25 cellular contexts compared by ENCODE assay signal in genomic region chr20:47306755-47307370, GRCh38. TPM values are rescaled to one million over a fixed set of nuclear protein-coding genes. Genes with fewer than 3 reads are reported as not detected.
A peak's percentile ranks its signal among the peaks of the same experiment; 100 is the strongest.
DNase-seq lines count a peak whose midpoint lies in the region; ATAC-seq, FAIRE-seq and TF ChIP-seq lines count a peak whose summit lies in the region.
"Had no signal": no experiment of that assay in that cellular context is flagged by ENCODE, and none has a peak within 500 bp of the region (broad histone marks: within the 10 kb centered on the region; RNA-seq: fewer than 3 reads in every experiment).

No MANE protein-coding gene starts in this region.

- H3K4ac ChIP-seq in IMR-90 (ENCODE audit: low read depth, low read length): no peak overlapping the region
- no peak overlapping the region for H3K4ac ChIP-seq in H1 (replicated peaks; ENCODE audit: insufficient read length, low read depth, low read length)

- H2BK12ac ChIP-seq in H1 (ENCODE audit: low read depth, low read length): no peak overlapping the region

- no TSS peak for BruUV-seq in IMR-90 (replicated peaks; lab: Mats Ljungman, UMichigan)

- H3K4me1 Mint-ChIP-seq in T-helper 1 cell treated with Interleukin-12 subunit alpha and Interleukin-12 subunit beta and Interleukin-4 antibody, amounts not matched to agents 30 μg/mL and 1 μg/mL, for 36 hours (ENCODE audit: low read depth): peaks cover 31% of the 10 kb centered on the region
- peaks cover 14% of the 10 kb centered on the region for H3K4me1 Mint-ChIP-seq in neural progenitor cell

- peaks cover 34% of the 10 kb centered on the region for H3K36me3 Mint-ChIP-seq in T-helper 1 cell treated with Interleukin-12 subunit alpha and Interleukin-12 subunit beta and Interleukin-4 antibody, amounts not matched to agents 30 μg/mL and 1 μg/mL, for 36 hours (ENCODE audit: low read depth)
- peaks cover 30% of the 10 kb centered on the region for H3K36me3 Mint-ChIP-seq in neural progenitor cell

- 0 out of 3 replicates have a peak overlapping the region, but pooled peaks have one; percentile 9 for H2BK15ac ChIP-seq in IMR-90 (ENCODE audit: low read depth, low read length)
- no peak overlapping the region for H2BK15ac ChIP-seq in H1 (ENCODE audit: low read length)

- H4K8ac ChIP-seq in IMR-90 (ENCODE audit: low read depth in 2 of 2, low read length in 2 of 2) (peak overlapping the region; percentile 2 to 59; a peak in 2 of 4 replicates), H1 (ENCODE audit: extremely low read depth, insufficient read depth, low read length) (no peak overlapping the region)

- no peaks in the 10 kb centered on the region for H3K27me3 Mint-ChIP-seq in T-helper 1 cell treated with Interleukin-12 subunit alpha and Interleukin-12 subunit beta and Interleukin-4 antibody, amounts not matched to agents 30 μg/mL and 1 μg/mL, for 36 hours (ENCODE audit: low read depth)
- no peaks in the 10 kb centered on the region for H3K27me3 Mint-ChIP-seq in neural progenitor cell (ENCODE audit: insufficient read depth, low read depth)

- peaks cover 38% of the 10 kb centered on the region for H3F3A ChIP-seq in neural progenitor cell (ENCODE audit: low read depth)

- TF ChIP-seq EP300 in H1 (IDR thresholded peaks at IDR 0.05; ENCODE audit: borderline replicate concordance in 1 of 2, low read depth in 2 of 2, low read length in 2 of 2): no peak

- CTCF ChIA-PET in IMR-90 (lab: Yijun Ruan, JAX): interaction anchor here (0.9 kb wide), 1 partner anchor 77 kb away, joined by 3 read pairs; no protein-coding TSS in a partner anchor
- CTCF ChIA-PET in H1 (lab: Charles Lee; ENCODE audit: partially characterized antibody): interaction anchor here (0.6 to 2.5 kb wide), 6 partner anchors 31 to 339 kb away, joined by 3 to 15 read pairs (median 4); no protein-coding TSS in a partner anchor

- H3K4me3 Mint-ChIP-seq in T-helper 1 cell treated with Interleukin-12 subunit alpha and Interleukin-12 subunit beta and Interleukin-4 antibody, amounts not matched to agents 30 μg/mL and 1 μg/mL, for 36 hours: no peak overlapping the region
- H3K4me3 Mint-ChIP-seq in neural progenitor cell: no peak overlapping the region

- no peaks in the 10 kb centered on the region for H3K27me3 ChIP-seq in IMR-90 (ENCODE audit: control insufficient read depth, insufficient read depth, low read length)
- no peaks in the 10 kb centered on the region for H3K27me3 ChIP-seq in H1 (replicated peaks in 1 of 4; ENCODE audit: control insufficient read depth in 3 of 4, extremely low read depth in 1 of 4, insufficient read depth in 3 of 4, low read length in 3 of 4)
- no peaks in the 10 kb centered on the region for H3K27me3 ChIP-seq in neural progenitor cell
- H3K27me3 ChIP-seq: body of pancreas, dorsolateral prefrontal cortex, thyroid gland had no signal

- peak overlapping the region; percentile 54; the same call in 1 of the 2 replicates for H3K18ac ChIP-seq in IMR-90 (ENCODE audit: low read depth, low read length)
- H3K18ac ChIP-seq in H1 (ENCODE audit: extremely low read depth, low read length): no peak overlapping the region

- H3K14ac ChIP-seq in IMR-90 (replicated peaks; ENCODE audit: low read depth, low read length) (no peak overlapping the region), H1 (ENCODE audit: insufficient read length) (no peak overlapping the region)

- H2BK5ac ChIP-seq in IMR-90 (ENCODE audit: low read depth, low read length, poor library complexity, severe bottlenecking) (peak overlapping the region; percentile 22), H1 (ENCODE audit: low read depth, low read length) (no peak overlapping the region; the same call in 1 of the 2 replicates)

- in situ Hi-C loops in IMR-90 (cut with MboI; ENCODE audit: low sequenced_read_pairs): no loop called here

- intact Hi-C loops in IMR-90 (cut with micrococcal nuclease): no loop called here

- H3K4me1 ChIP-seq in IMR-90 (ENCODE audit: control insufficient read depth, insufficient read depth, low read length) (peaks cover 14% of the 10 kb centered on the region), H1 (replicated peaks in 1 of 4; ENCODE audit: control insufficient read depth in 3 of 4, insufficient read depth in 4 of 4, low read length in 3 of 4) (peaks cover 11 to 24% (median 21%) of the 10 kb centered on the region in 4 experiments), neural progenitor cell (peaks cover 23% of the 10 kb centered on the region)

- H3K9me3 ChIP-seq in IMR-90 (ENCODE audit: control insufficient read depth, insufficient read depth, low read length) (no peaks in the 10 kb centered on the region), H1 (ENCODE audit: insufficient read depth in 2 of 2, low read depth in 1 of 2, low read length in 1 of 2) (no peaks in the 10 kb centered on the region), neural progenitor cell (ENCODE audit: low read depth) (no peaks in the 10 kb centered on the region)
- H3K9me3 ChIP-seq: body of pancreas, SK-N-SH, thyroid gland had no signal

- H3K23me2 ChIP-seq in H1 (ENCODE audit: low read depth, low read length): no peaks in the 10 kb centered on the region

- H3K9ac ChIP-seq in IMR-90 (ENCODE audit: low read depth, low read length) (no peak overlapping the region), H1 (replicated peaks in 1 of 4; ENCODE audit: extremely low read depth in 1 of 4, low read depth in 3 of 4, low read length in 3 of 4) (peak overlapping the region in 1 of 4 experiments; percentile 6; a peak in 2 of 7 replicates), neural progenitor cell (no peak overlapping the region)
- H3K9ac ChIP-seq: SK-N-SH had no signal

- H2BK20ac ChIP-seq in IMR-90 (ENCODE audit: low read depth, low read length): no peak overlapping the region
- H2BK20ac ChIP-seq in H1 (ENCODE audit: low read length): no peak overlapping the region

- H2AK5ac ChIP-seq in IMR-90 (ENCODE audit: low read depth, low read length): no peak overlapping the region
- peak overlapping the region; percentile 48; the same call in 1 of the 2 replicates for H2AK5ac ChIP-seq in H1 (ENCODE audit: low read depth, low read length)

- no peak for TF ChIP-seq CTCF in IMR-90 (conservative IDR thresholded peaks at IDR 0.05; ENCODE audit: low read depth, low read length)
- no peak for TF ChIP-seq CTCF in H1 (IDR thresholded peaks at IDR 0.05; ENCODE audit: control extremely low read depth in 1 of 3, insufficient read depth in 1 of 3, low read depth in 1 of 3, low read length in 3 of 3)
- no peak for TF ChIP-seq CTCF in neural progenitor cell (IDR thresholded peaks at IDR 0.05)

- no peak overlapping the region for H3K4me2 ChIP-seq in IMR-90 (ENCODE audit: low read depth, low read length)
- H3K4me2 ChIP-seq in H1 (ENCODE audit: insufficient read depth in 1 of 2, low read depth in 2 of 2, low read length in 2 of 2): no peak overlapping the region
- H3K4me2 ChIP-seq in neural progenitor cell: no peak overlapping the region
- H3K4me2 ChIP-seq: SK-N-SH had no signal

- TF ChIP-seq POLR2A in IMR-90 (IDR thresholded peaks at IDR 0.05; ENCODE audit: low read depth, low read length): no peak
- no peak for TF ChIP-seq POLR2A in H1 (IDR thresholded peaks at IDR 0.05; ENCODE audit: control extremely low read depth in 1 of 2, low read depth in 2 of 2, low read length in 2 of 2)

- H3K9me3 Mint-ChIP-seq in T-helper 1 cell treated with Interleukin-12 subunit alpha and Interleukin-12 subunit beta and Interleukin-4 antibody, amounts not matched to agents 30 μg/mL and 1 μg/mL, for 36 hours: no peaks in the 10 kb centered on the region
- no peaks in the 10 kb centered on the region for H3K9me3 Mint-ChIP-seq in neural progenitor cell

- WGBS in IMR-90 (ENCODE audit: extremely low coverage in 2 of 2, insufficient read length in 1 of 2), 2 experiments: 100% methylated on average over 2 of the region's 7 CpGs; no CpG with 5 or more reads in 1 of the 2 experiments
- 90% methylated on average over 7 of the region's 7 CpGs; no CpG with 5 or more reads in 1 of the 2 experiments for WGBS in H1 (ENCODE audit: extremely low coverage in 1 of 2, insufficient coverage in 1 of 2, insufficient read length in 1 of 2, insufficient replicate concordance in 2 of 2, low coverage in 1 of 2, low lambda C conversion rate in 2 of 2, missing lambda C conversion rate in 1 of 2), 2 experiments

- H3K4me3 ChIP-seq in IMR-90 (ENCODE audit: insufficient read depth, low read depth, low read length) (no peak overlapping the region), H1 (ENCODE audit: extremely low read depth in 1 of 4, insufficient read depth in 2 of 4, low read depth in 3 of 4, low read length in 4 of 4) (no peak overlapping the region), neural progenitor cell (no peak overlapping the region)
- H3K4me3 ChIP-seq: body of pancreas, dorsolateral prefrontal cortex, thyroid gland had no signal

- H4K5ac ChIP-seq in IMR-90 (ENCODE audit: low read depth, low read length) (peak overlapping the region; percentile 79), H1 (ENCODE audit: insufficient read length, low read depth, low read length) (no peak overlapping the region)

- TF ChIP-seq RAD21 in IMR-90 (IDR thresholded peaks at IDR 0.05; ENCODE audit: low read length): no peak
- TF ChIP-seq RAD21 in H1 (IDR thresholded peaks at IDR 0.05 in 1 of 2, conservative IDR thresholded peaks at IDR 0.05 in 1 of 2; ENCODE audit: low read depth in 2 of 2, low read length in 2 of 2): no peak

- H3K79me2 ChIP-seq in H1 (ENCODE audit: control insufficient read depth in 1 of 2, insufficient read depth in 2 of 2, low read length in 2 of 2) (peaks cover 15 to 96% of the 10 kb centered on the region in 2 experiments), neural progenitor cell (ENCODE audit: low read depth) (peaks cover 100% of the 10 kb centered on the region)

- H4K20me1 ChIP-seq in IMR-90 (ENCODE audit: insufficient read depth, low read length) (no peaks in the 10 kb centered on the region), H1 (replicated peaks in 1 of 2; ENCODE audit: control insufficient read depth in 1 of 2, insufficient read depth in 2 of 2, low read length in 2 of 2) (peaks cover 0 to 8% of the 10 kb centered on the region in 2 experiments), neural progenitor cell (ENCODE audit: low read depth) (peaks cover 52% of the 10 kb centered on the region)

- H2BK120ac ChIP-seq in IMR-90 (ENCODE audit: low read depth, low read length) (0 out of 2 replicates have a peak overlapping the region, but pooled peaks have one; percentile 1), H1 (replicated peaks; ENCODE audit: low read depth, low read length) (no peak overlapping the region)

- H3K27ac ChIP-seq in IMR-90 (ENCODE audit: insufficient read depth, low read length) (peak overlapping the region; percentile 53; the same call in 1 of the 2 replicates), H1 (ENCODE audit: low read depth, low read length) (no peak overlapping the region), neural progenitor cell (peak overlapping the region; percentile 62)
- H3K27ac ChIP-seq: 22Rv1, body of pancreas, thyroid gland had no signal

- no peak for ATAC-seq in IMR-90 (ENCODE audit: low read depth)
- ATAC-seq: body of pancreas had no signal

- H3K79me1 ChIP-seq in IMR-90 (ENCODE audit: low read depth in 1 of 2, low read length in 2 of 2): peaks cover 59 to 78% of the 10 kb centered on the region in 2 experiments
- H3K79me1 ChIP-seq in H1 (ENCODE audit: low read depth, low read length): peaks cover 9% of the 10 kb centered on the region

- no peak overlapping the region for H2AK9ac ChIP-seq in IMR-90 (replicated peaks; ENCODE audit: low read depth, low read length, poor library complexity)

- no peak overlapping the region for H3K56ac ChIP-seq in IMR-90 (ENCODE audit: extremely low read depth, insufficient read depth, low read length)
- no peak overlapping the region for H3K56ac ChIP-seq in H1 (replicated peaks; ENCODE audit: insufficient read length, low read depth, low read length)

- H3K36me3 ChIP-seq in IMR-90 (ENCODE audit: control insufficient read depth, insufficient read depth, low read length) (peaks cover 21% of the 10 kb centered on the region), H1 (ENCODE audit: control insufficient read depth in 2 of 4, insufficient read depth in 4 of 4, low read length in 3 of 4) (peaks cover 10 to 67% (median 25%) of the 10 kb centered on the region in 4 experiments), neural progenitor cell (no peaks in the 10 kb centered on the region)
- H3K36me3 ChIP-seq: thyroid gland had no signal

- peaks cover 17% of the 10 kb centered on the region for H3K9me1 ChIP-seq in IMR-90 (ENCODE audit: insufficient read depth, low read length)

- POLR2A ChIA-PET in IMR-90 (lab: Charles Lee; ENCODE audit: unreplicated experiment): interaction anchor here (0.5 to 0.6 kb wide), 2 partner anchors 11 to 1626 kb away, joined by 3 read pairs; no protein-coding TSS in a partner anchor
- POLR2A ChIA-PET in H1 (lab: Charles Lee; ENCODE audit: partially characterized antibody): interaction anchor here (0.9 to 31.3 kb wide), 7 partner anchors 12 to 77 kb away, joined by 3 to 1191 read pairs (median 5); partner anchors contain the start of gene ZMYND8

- H2AFZ ChIP-seq in IMR-90 (replicated peaks; ENCODE audit: low read length, poor library complexity) (no peak overlapping the region), H1 (ENCODE audit: low read length) (no peak overlapping the region), neural progenitor cell (replicated peaks) (no peak overlapping the region)

- dilution Hi-C loops in IMR-90 (cut with HindIII; ENCODE audit: low sequenced_read_pairs, unreplicated experiment): no loop called here

- no peak for FAIRE-seq in H1 (lab: Jason Lieb, UNC)
- FAIRE-seq: TTC549 had no signal

- H3K23ac ChIP-seq in IMR-90 (ENCODE audit: low read depth, low read length) (0 out of 2 replicates have a peak overlapping the region, but pooled peaks have one; percentile 1), H1 (ENCODE audit: insufficient read length) (no peak overlapping the region)

- H4K91ac ChIP-seq in IMR-90 (ENCODE audit: insufficient read depth, low read depth, low read length): peak overlapping the region; percentile 30; the same call in 1 of the 2 replicates
- no peak overlapping the region for H4K91ac ChIP-seq in H1 (replicated peaks; ENCODE audit: insufficient read length, low read length)

- H3K27ac Mint-ChIP-seq in T-helper 1 cell treated with Interleukin-12 subunit alpha and Interleukin-12 subunit beta and Interleukin-4 antibody, amounts not matched to agents 30 μg/mL and 1 μg/mL, for 36 hours: peak overlapping the region; percentile 34
- H3K27ac Mint-ChIP-seq in neural progenitor cell: no peak overlapping the region

- DNase-seq in T-helper 1 cell (no peak), IMR-90 (no peak), H1 (ENCODE audit: low read depth in 1 of 2, low spot score in 2 of 2) (no peak), neural progenitor cell (ENCODE audit: low spot score) (no peak), NCI-H2227 (lab: John Stamatoyannopoulos, UW; ENCODE audit: unreplicated experiment) (no peak), kidney tubule cell (ENCODE audit: low spot score) (no peak)
- no peak for DNase-seq in stimulated activated CD4-positive, alpha-beta T cell treated with anti-CD3 and anti-CD28 coated beads, Interleukin-15, amount 100 ng/mL, for 24 hours
- DNase-seq: body of pancreas; C1 segment of cervical spinal cord; DMS79; dorsolateral prefrontal cortex; islet precursor cell; KG1; midbrain; NCI-H1048; NCI-H69; nucleus accumbens; OCI-M1; SK-N-SH; stimulated activated CD4-positive, alpha-beta T cell treated with anti-CD3 and anti-CD28 coated beads, Interleukin-2, amount 100 ng/mL, for 48 hours; stimulated activated CD8-positive, alpha-beta memory T cell treated with anti-CD3 and anti-CD28 coated beads, Interleukin-4, amount 100 ng/mL, for 48 hours; thyroid gland had no signal

RNA-seq across cellular contexts. Expression of gene ZMYND8, which starts 49.6 kb away (rescaled TPM):
- total RNA-seq in IMR-90 (2012; rRNA removed) (23.6 and 24.0 TPM in 2 replicates), neural progenitor cell (ENCODE audit: low replicate concordance) (59.0 and 59.4 TPM in 2 replicates)
- polyA plus RNA-seq in IMR-90 (2012; rRNA removed) (28.2 and 28.3 TPM in 2 replicates), H1 (2011; rRNA removed) (50.5 and 58.5 TPM in 2 replicates)
- polyA plus RNA-seq in IMR-90 (2012; cell fraction: cytosol; rRNA removed): 12.6 and 14.1 TPM in 2 replicates
- 43.6 and 72.5 TPM in 2 replicates for polyA plus RNA-seq in IMR-90 (2012; cell fraction: nucleus; rRNA removed; ENCODE audit: low replicate concordance)
- total RNA-seq in H1 (2021; fragmentation: NEBNext Ultra II Directional; extraction: Animal tissue kit (Norgen Biotek cat#: 25700)): 163 TPM in 2 replicates
- polyA plus RNA-seq in H1 (2011; cell fraction: cytosol; rRNA removed): 66.1 TPM
- polyA plus RNA-seq in H1 (2011; cell fraction: nucleus; rRNA removed): 123 TPM
- 71.7 to 113 TPM (median 77.5 TPM) in 4 replicates for polyA plus RNA-seq in H1 (2012, experiment 1 of 2)
- polyA plus RNA-seq in H1 (2012, experiment 2 of 2): 9.8 TPM
- 70.7 TPM for polyA plus RNA-seq in H1 (2013, experiment 1 of 2)
- polyA plus RNA-seq in H1 (2013, experiment 2 of 2): 69.6 TPM
- polyA minus RNA-seq in H1 (2011; rRNA and poly(A)+ RNA removed): 67.9 and 102 TPM in 2 replicates
- 53.2 TPM for polyA minus RNA-seq in H1 (2011; cell fraction: cytosol; rRNA and poly(A)+ RNA removed)
- polyA minus RNA-seq in H1 (2011; cell fraction: nucleus; rRNA and poly(A)+ RNA removed): 91.2 TPM
